ENCODE assay signal across 8 cellular contexts in the genomic region with DNA sequence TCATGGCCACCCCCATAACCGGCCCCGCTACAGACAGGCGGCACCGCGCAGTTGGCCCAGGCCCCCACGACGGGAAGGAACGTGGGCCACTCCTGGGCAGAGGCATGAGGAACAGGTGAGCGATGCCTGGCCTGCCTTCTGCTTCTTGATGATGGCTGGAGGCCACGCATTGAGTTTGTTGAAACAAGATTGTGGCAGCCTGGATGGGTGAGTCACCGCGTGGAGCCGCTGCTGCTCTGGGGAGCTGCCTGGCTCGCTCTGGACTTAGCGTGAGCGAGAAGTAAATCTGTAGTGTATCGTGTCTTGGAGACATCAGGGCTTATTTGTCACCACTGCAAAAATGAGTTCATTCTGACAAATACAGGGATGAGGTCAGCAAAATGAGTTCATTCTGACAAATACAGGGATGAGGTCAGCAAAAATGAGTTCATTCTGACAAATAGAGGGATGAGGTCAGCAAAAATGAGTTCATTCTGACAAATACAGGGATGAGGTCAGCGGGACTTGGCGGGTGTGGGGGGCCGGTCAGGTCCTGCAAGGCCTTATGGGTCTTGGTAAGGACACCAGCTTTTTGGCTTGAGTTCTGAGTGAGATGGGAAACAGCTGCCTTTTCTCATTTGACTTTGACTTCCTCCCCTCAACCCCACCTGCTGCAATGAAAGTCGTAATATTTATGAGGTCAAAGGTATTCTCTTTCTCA.
A peak's percentile ranks its signal among the peaks of the same experiment; 100 is the strongest.
DNase-seq lines count a peak whose midpoint lies in the region; TF ChIP-seq lines count a peak whose summit lies in the region.

No MANE protein-coding gene starts in this region.

- no peaks in the 10 kb centered on the region for H3K79me2 ChIP-seq in fibroblast of lung (ENCODE audit: control insufficient read depth, insufficient read depth, low read length)

- no peak overlapping the region for H2AFZ ChIP-seq in fibroblast of lung (ENCODE audit: low read length)

- H3K27me3 ChIP-seq in fibroblast of lung (ENCODE audit: control insufficient read depth, insufficient read depth, low read length) (no peaks in the 10 kb centered on the region), testis (no peaks in the 10 kb centered on the region)

- intact Hi-C loops in activated naive CD4-positive, alpha-beta T cell treated with anti-CD3 and anti-CD28 coated beads for 36 hours (cut with micrococcal nuclease) = no loop called here
- intact Hi-C loops in testis (cut with DNase I; ENCODE audit: low total_unique reads) = no loop called here

- peak overlapping the region; percentile 15 for H3K27ac Mint-ChIP-seq in activated naive CD4-positive, alpha-beta T cell treated with anti-CD3 and anti-CD28 coated beads for 36 hours
- no peak overlapping the region for H3K27ac Mint-ChIP-seq in activated naive CD4-positive, alpha-beta T cell treated with anti-CD3 and anti-CD28 coated beads, Interleukin-2, amount 10 ng/mL, durations not matched to agents 7 days and 5 days

- peak overlapping the region; percentile 75 for H3K27ac ChIP-seq in fibroblast of lung (ENCODE audit: insufficient read depth, low read length)
- H3K27ac ChIP-seq in testis = no peak overlapping the region

- TF ChIP-seq POLR2A in testis (IDR thresholded peaks at IDR 0.05) = no peak

- H3K27me3 Mint-ChIP-seq in activated naive CD4-positive, alpha-beta T cell treated with anti-CD3 and anti-CD28 coated beads for 36 hours (ENCODE audit: low read depth) = no peaks in the 10 kb centered on the region
- H3K27me3 Mint-ChIP-seq in activated naive CD4-positive, alpha-beta T cell treated with anti-CD3 and anti-CD28 coated beads, Interleukin-2, amount 10 ng/mL, durations not matched to agents 7 days and 5 days = peaks cover 32% of the 10 kb centered on the region

- 84 to 91% methylated on average over 21 of the region's 21 CpGs for WGBS in testis, 2 donors

- no peaks in the 10 kb centered on the region for H3K36me3 Mint-ChIP-seq in activated naive CD4-positive, alpha-beta T cell treated with anti-CD3 and anti-CD28 coated beads for 36 hours (ENCODE audit: low read depth)
- no peaks in the 10 kb centered on the region for H3K36me3 Mint-ChIP-seq in activated naive CD4-positive, alpha-beta T cell treated with anti-CD3 and anti-CD28 coated beads, Interleukin-2, amount 10 ng/mL, durations not matched to agents 7 days and 5 days

- TF ChIP-seq CTCF in fibroblast of lung (conservative IDR thresholded peaks at IDR 0.05 in 1 of 2, IDR thresholded peaks at IDR 0.05 in 1 of 2; ENCODE audit: low read depth in 1 of 2, low read length in 2 of 2) (no peak), testis (IDR thresholded peaks at IDR 0.05) (no peak)

- CTCF ChIA-PET in activated naive CD4-positive, alpha-beta T cell treated with anti-CD3 and anti-CD28 coated beads for 36 hours (lab: Charles Lee) = interaction anchor here (0.7 to 1.7 kb wide), 2 partner anchors 61 to 145 kb away, joined by 3 to 4 read pairs; no protein-coding TSS in a partner anchor
- CTCF ChIA-PET in activated naive CD4-positive, alpha-beta T cell treated with anti-CD3 and anti-CD28 coated beads, Interleukin-2, amount 10 ng/mL, durations not matched to agents 7 days and 5 days (lab: Charles Lee) = interaction anchor here (1.3 to 1.9 kb wide), 2 partner anchors 136 to 146 kb away, joined by 3 to 9 read pairs; no protein-coding TSS in a partner anchor

- H3K4me3 Mint-ChIP-seq in activated naive CD4-positive, alpha-beta T cell treated with anti-CD3 and anti-CD28 coated beads for 36 hours = peak overlapping the region; percentile 29
- H3K4me3 Mint-ChIP-seq in activated naive CD4-positive, alpha-beta T cell treated with anti-CD3 and anti-CD28 coated beads, Interleukin-2, amount 10 ng/mL, durations not matched to agents 7 days and 5 days = no peak overlapping the region

- peak; percentile 40 for DNase-seq in activated naive CD4-positive, alpha-beta T cell treated with anti-CD3 and anti-CD28 coated beads for 36 hours
- no peak for DNase-seq in activated naive CD4-positive, alpha-beta T cell treated with anti-CD3 and anti-CD28 coated beads, Interleukin-2, amount 10 ng/mL, durations not matched to agents 7 days and 5 days
- peak; percentile 50 for DNase-seq in RPMI7951 (ENCODE audit: low read depth)
- peak; percentile 89 to 95 for DNase-seq in fibroblast of lung (ENCODE audit: low read depth in 2 of 2)
- peak; percentile 61 for DNase-seq in stromal cell of bone marrow (ENCODE audit: low read depth)
- no peak for DNase-seq in stimulated activated naive CD4-positive, alpha-beta T cell (lab: John Stamatoyannopoulos, UW)
- DNase-seq in activated effector memory CD4-positive, alpha-beta T cell treated with Interleukin-2 at 50 U/mL for 16 hours = no peak
- DNase-seq in testis = no peak

- H4K20me1 ChIP-seq in fibroblast of lung (ENCODE audit: control insufficient read depth, extremely low read depth, insufficient read depth, low read length) = no peaks in the 10 kb centered on the region

- no peak overlapping the region for H3K9ac ChIP-seq in fibroblast of lung (ENCODE audit: insufficient read depth, low read length)

- peaks cover 3% of the 10 kb centered on the region for H3K9me3 Mint-ChIP-seq in activated naive CD4-positive, alpha-beta T cell treated with anti-CD3 and anti-CD28 coated beads for 36 hours
- H3K9me3 Mint-ChIP-seq in activated naive CD4-positive, alpha-beta T cell treated with anti-CD3 and anti-CD28 coated beads, Interleukin-2, amount 10 ng/mL, durations not matched to agents 7 days and 5 days = no peaks in the 10 kb centered on the region

- H3K4me2 ChIP-seq in fibroblast of lung (ENCODE audit: extremely low read depth, insufficient read depth, low read length) = no peak overlapping the region

- no peak overlapping the region for H3K4me3 ChIP-seq in fibroblast of lung (replicated peaks in 1 of 4; ENCODE audit: control extremely low read depth in 1 of 4, insufficient read depth in 1 of 4, low read depth in 3 of 4, low read length in 4 of 4)
- H3K4me3 ChIP-seq in testis = no peak overlapping the region

- no peaks in the 10 kb centered on the region for H3K4me1 ChIP-seq in fibroblast of lung (ENCODE audit: control insufficient read depth, extremely low read depth, insufficient read depth, low read length)
- no peaks in the 10 kb centered on the region for H3K4me1 ChIP-seq in testis

- peaks cover 13% of the 10 kb centered on the region for H3K4me1 Mint-ChIP-seq in activated naive CD4-positive, alpha-beta T cell treated with anti-CD3 and anti-CD28 coated beads for 36 hours (ENCODE audit: low read depth)
- H3K4me1 Mint-ChIP-seq in activated naive CD4-positive, alpha-beta T cell treated with anti-CD3 and anti-CD28 coated beads, Interleukin-2, amount 10 ng/mL, durations not matched to agents 7 days and 5 days = peaks cover 21% of the 10 kb centered on the region

- H3K9me3 ChIP-seq in fibroblast of lung (ENCODE audit: control insufficient read depth, insufficient read depth, low read depth, low read length) (no peaks in the 10 kb centered on the region), testis (no peaks in the 10 kb centered on the region)

- H3K36me3 ChIP-seq in fibroblast of lung (ENCODE audit: control insufficient read depth, insufficient read depth, low read length) (no peaks in the 10 kb centered on the region), testis (ENCODE audit: low read depth, missing control alignments) (no peaks in the 10 kb centered on the region)

Comparison
In these comparisons a context has a peak if more than half of its experiments do, and no peak if none do; other contexts are left out.
1. DNase-seq: peak in activated naive CD4-positive, alpha-beta T cell treated with anti-CD3 and anti-CD28 coated beads for 36 hours (single experiment), RPMI7951 (single experiment), fibroblast of lung (2 of 2) and stromal cell of bone marrow (single experiment); none in activated naive CD4-positive, alpha-beta T cell treated with anti-CD3 and anti-CD28 coated beads, Interleukin-2, amount 10 ng/mL, durations not matched to agents 7 days and 5 days (single experiment), stimulated activated naive CD4-positive, alpha-beta T cell (0 of 6), activated effector memory CD4-positive, alpha-beta T cell treated with Interleukin-2 at 50 U/mL for 16 hours (single experiment) and testis (single experiment).